Comparison of ENCODE assay signal across 1 cellular context in genomic region chr22:19122752-19123492, GRCh38.
TF ChIP-seq lines count a peak whose summit lies in the region.

No MANE protein-coding gene starts in this region.

TF ChIP-seq in endothelial cell of umbilical vein, 7 proteins besides CTCF, POLR2A, EP300 and RAD21 (continued from another document):
- TF ChIP-seq MAX (IDR thresholded peaks at IDR 0.05; ENCODE audit: insufficient read depth, insufficient read length): no peak
- no peak for TF ChIP-seq FOS (IDR thresholded peaks at IDR 0.05; ENCODE audit: borderline replicate concordance, insufficient read depth, low read length)
- no peak for TF ChIP-seq EZH2 (IDR thresholded peaks at IDR 0.05; ENCODE audit: borderline replicate concordance, low read depth, low read length, severe bottlenecking)
- TF ChIP-seq MYC (IDR thresholded peaks at IDR 0.05; ENCODE audit: low read depth, low read length): no peak
